35 cellular contexts compared by ENCODE assay signal in genomic region chr10:34415039-34415438, GRCh38.
"Had no signal": no experiment of that assay in that cellular context is flagged by ENCODE, and none has a peak within 500 bp of the region (broad histone marks: within the 10 kb centered on the region; RNA-seq: fewer than 3 reads in every experiment).

No MANE protein-coding gene starts in this region.

- H3K27ac ChIP-seq: SJCRH30, SK-N-MC had no signal

- H3K4me1 Mint-ChIP-seq: activated B cell treated with CpG ODN at 0.5 μM for 24 hours; activated naive CD4-positive, alpha-beta T cell treated with anti-CD3 and anti-CD28 coated beads, Interleukin-2, amount 10 ng/mL, durations not matched to agents 7 days and 5 days; activated naive CD8-positive, alpha-beta T cell treated with anti-CD3 and anti-CD28 coated beads, Interleukin-2, amount 50 U/mL, for 24 hours had no signal

- H3K27ac Mint-ChIP-seq: activated B cell treated with CpG ODN at 0.5 μM for 24 hours; activated CD4-positive, alpha-beta memory T cell treated with anti-CD3 and anti-CD28 coated beads for 36 hours; activated naive CD4-positive, alpha-beta T cell treated with anti-CD3 and anti-CD28 coated beads, Interleukin-2, amount 10 ng/mL, durations not matched to agents 7 days and 5 days; activated naive CD8-positive, alpha-beta T cell; activated naive CD8-positive, alpha-beta T cell treated with anti-CD3 and anti-CD28 coated beads, Interleukin-2, amount 50 U/mL, for 24 hours; activated T-helper 1 cell treated with anti-CD3 and anti-CD28 coated beads, Interleukin-12 subunit alpha, Interleukin-12 subunit beta, Interleukin-2, Interleukin-4 antibody, amounts not matched to agents 30 ng/mL and 10 ng/mL and 1 ng/mL, durations not matched to agents 14 hours and 24 hours and 36 hours; brain; T-helper 1 cell treated with Interleukin-12 subunit alpha and Interleukin-12 subunit beta and Interleukin-4 antibody, amounts not matched to agents 30 μg/mL and 1 μg/mL, for 36 hours; T-helper 2 cell treated with Interferon-gamma antibody and Interleukin-4, amounts not matched to agents 5 μg/mL and 100 μg/mL, for 36 hours had no signal

- H3K36me3 Mint-ChIP-seq: activated CD4-positive, alpha-beta memory T cell treated with anti-CD3 and anti-CD28 coated beads for 36 hours; activated naive CD4-positive, alpha-beta T cell treated with anti-CD3 and anti-CD28 coated beads, Interleukin-2, amount 10 ng/mL, durations not matched to agents 7 days and 5 days; activated naive CD8-positive, alpha-beta T cell; brain had no signal

- H3K36me3 ChIP-seq: SJCRH30 had no signal

- H3K4me1 ChIP-seq: SJCRH30 had no signal

- H3K4me3 Mint-ChIP-seq: activated B cell treated with CpG ODN at 0.5 μM for 24 hours; activated CD4-positive, alpha-beta memory T cell treated with anti-CD3 and anti-CD28 coated beads for 36 hours; activated naive CD4-positive, alpha-beta T cell treated with anti-CD3 and anti-CD28 coated beads, Interleukin-2, amount 10 ng/mL, durations not matched to agents 7 days and 5 days; activated naive CD8-positive, alpha-beta T cell; activated naive CD8-positive, alpha-beta T cell treated with anti-CD3 and anti-CD28 coated beads, Interleukin-2, amount 50 U/mL, for 24 hours; activated T-cell treated with anti-CD3 and anti-CD28 coated beads, Interleukin-2, amount 50 U/mL, for 4 hours; activated T-helper 1 cell treated with anti-CD3 and anti-CD28 coated beads, Interleukin-12 subunit alpha, Interleukin-12 subunit beta, Interleukin-2, Interleukin-4 antibody, amounts not matched to agents 30 ng/mL and 10 ng/mL and 1 ng/mL, durations not matched to agents 14 hours and 24 hours and 36 hours; brain; T-helper 1 cell treated with Interleukin-12 subunit alpha and Interleukin-12 subunit beta and Interleukin-4 antibody, amounts not matched to agents 30 μg/mL and 1 μg/mL, for 36 hours; T-helper 2 cell treated with Interferon-gamma antibody and Interleukin-4, amounts not matched to agents 5 μg/mL and 100 μg/mL, for 36 hours had no signal

- H3K9me3 Mint-ChIP-seq: activated B cell treated with CpG ODN at 0.5 μM for 24 hours; activated CD4-positive, alpha-beta memory T cell treated with anti-CD3 and anti-CD28 coated beads for 36 hours; activated naive CD4-positive, alpha-beta T cell treated with anti-CD3 and anti-CD28 coated beads, Interleukin-2, amount 10 ng/mL, durations not matched to agents 7 days and 5 days; activated naive CD8-positive, alpha-beta T cell treated with anti-CD3 and anti-CD28 coated beads, Interleukin-2, amount 50 U/mL, for 24 hours; activated T-cell treated with anti-CD3 and anti-CD28 coated beads, Interleukin-2, amount 50 U/mL, for 4 hours; activated T-helper 1 cell treated with anti-CD3 and anti-CD28 coated beads, Interleukin-12 subunit alpha, Interleukin-12 subunit beta, Interleukin-2, Interleukin-4 antibody, amounts not matched to agents 30 ng/mL and 10 ng/mL and 1 ng/mL, durations not matched to agents 14 hours and 24 hours and 36 hours; brain; T-helper 1 cell treated with Interleukin-12 subunit alpha and Interleukin-12 subunit beta and Interleukin-4 antibody, amounts not matched to agents 30 μg/mL and 1 μg/mL, for 36 hours; T-helper 2 cell treated with Interferon-gamma antibody and Interleukin-4, amounts not matched to agents 5 μg/mL and 100 μg/mL, for 36 hours had no signal

- ATAC-seq: activated naive CD8-positive, alpha-beta T cell treated with anti-CD3 and anti-CD28 coated beads, Interleukin-2, amount 50 U/mL, for 24 hours; activated T-cell treated with anti-CD3 and anti-CD28 coated beads, Interleukin-2, amount 50 U/mL, for 4 hours; Panc1 had no signal

- H3K9me3 ChIP-seq: SJCRH30 had no signal

- H3K27me3 ChIP-seq: SJCRH30 had no signal

- H3K27me3 Mint-ChIP-seq: activated B cell treated with CpG ODN at 0.5 μM for 24 hours; activated CD4-positive, alpha-beta memory T cell treated with anti-CD3 and anti-CD28 coated beads for 36 hours; activated naive CD4-positive, alpha-beta T cell treated with anti-CD3 and anti-CD28 coated beads, Interleukin-2, amount 10 ng/mL, durations not matched to agents 7 days and 5 days; activated naive CD8-positive, alpha-beta T cell treated with anti-CD3 and anti-CD28 coated beads, Interleukin-2, amount 50 U/mL, for 24 hours; brain had no signal

- DNase-seq: activated B cell treated with CpG ODN at 0.5 μM for 24 hours; activated CD4-positive, alpha-beta memory T cell treated with anti-CD3 and anti-CD28 coated beads for 36 hours; activated CD4-positive, alpha-beta T cell treated with anti-CD3 and anti-CD28 coated beads for 4 hours; activated CD4-positive, alpha-beta T cell treated with anti-CD3 and anti-CD28 coated beads, Interleukin-2, amount 50 U/mL, for 1 hour; activated CD4-positive, CD25-positive, alpha-beta regulatory T cell treated with anti-CD3 and anti-CD28 coated beads, Interleukin-2, amount 50 U/mL, for 72 hours; activated CD8-positive, alpha-beta memory T cell treated with anti-CD3 and anti-CD28 coated beads, Interleukin-2, amount 50 U/mL, for 4 hours; activated naive CD4-positive, alpha-beta T cell treated with anti-CD3 and anti-CD28 coated beads, Interleukin-2, amount 10 ng/mL, durations not matched to agents 7 days and 5 days; activated naive CD8-positive, alpha-beta T cell treated with anti-CD3 and anti-CD28 coated beads, Interleukin-2, amount 50 U/mL, for 24 hours; activated T-cell treated with anti-CD3 and anti-CD28 coated beads for 4 hours; activated T-cell treated with anti-CD3 and anti-CD28 coated beads, Interleukin-2, amount 50 U/mL, for 4 hours; anterior cingulate cortex; caudate nucleus; cerebellar nuclear complex; Kasumi-1; NCI-H1092 treated with DMSO at 0.1 percent for 48 hours; NCI-H1417; NCI-H146; NCI-H187; NCI-H2029 treated with DMSO at 0.1 percent for 48 hours; NCI-H2171 treated with DMSO at 0.1 percent for 48 hours; NCI-H2227 treated with DMSO at 0.1 percent for 48 hours; NCI-H446; NCI-H510A treated with DMSO at 0.1 percent for 48 hours; NCI-H526 treated with DMSO at 0.1 percent for 48 hours; SHP77; SJCRH30 had no signal

- FAIRE-seq: bronchial epithelial cell, TTC549 had no signal

- H3K4me3 ChIP-seq: SJCRH30, SK-N-MC had no signal
